ENCODE assay signal across 15 cellular contexts in the genomic region with DNA sequence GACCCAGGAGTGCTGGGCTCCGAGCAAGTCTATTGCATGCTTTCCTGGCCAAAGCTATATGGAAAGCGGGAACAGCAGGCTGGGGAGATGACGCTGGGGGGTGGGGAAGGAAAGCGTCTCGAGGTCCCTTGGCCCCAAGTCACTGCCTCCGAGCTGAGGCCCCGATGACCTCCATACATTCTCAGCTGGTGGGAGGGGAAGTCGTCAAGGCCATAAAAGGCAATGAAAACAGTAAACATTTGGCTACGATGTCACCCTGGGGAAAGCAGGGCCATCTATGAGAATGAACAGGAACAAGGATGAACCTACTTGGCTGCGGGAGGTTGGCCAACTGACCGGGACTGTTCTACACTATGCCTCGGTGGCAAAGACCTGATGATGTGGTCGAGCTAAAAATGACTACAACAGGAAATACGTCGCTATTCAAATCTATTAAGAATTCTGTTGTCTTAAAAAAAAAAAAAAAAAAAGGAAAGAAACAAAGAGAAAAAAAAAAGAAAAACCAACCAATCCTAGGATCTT.
"Had no signal": no experiment of that assay in that cellular context is flagged by ENCODE, and none has a peak within 500 bp of the region (broad histone marks: within the 10 kb centered on the region; RNA-seq: fewer than 3 reads in every experiment).

No MANE protein-coding gene starts in this region.

- H3K27ac ChIP-seq: adrenal gland, lower lobe of right lung, pancreas, sigmoid colon, WERI-Rb-1 had no signal

- ATAC-seq: activated naive CD4-positive, alpha-beta T cell treated with anti-CD3 and anti-CD28 coated beads, Interleukin-2, amount 50 U/mL, for 72 hours; left cardiac atrium; pancreas; stimulated activated naive B cell treated with anti-CD40 and anti-IgM and Interleukin-4, amounts not matched to agents 10 μg/mL and 1 μg/mL and 100 μg/mL, for 72 hours had no signal

- H3K27me3 ChIP-seq: adrenal gland, pancreas, sigmoid colon, thyroid gland had no signal

- H3K27me3 Mint-ChIP-seq: stimulated activated naive B cell treated with anti-CD40 and anti-IgM and Interleukin-4, amounts not matched to agents 10 μg/mL and 1 μg/mL and 100 μg/mL, for 72 hours had no signal

- H3K4me3 Mint-ChIP-seq: activated T-helper 1 cell treated with anti-CD3 and anti-CD28 coated beads, Interleukin-12 subunit alpha, Interleukin-12 subunit beta, Interleukin-2, Interleukin-4 antibody, amounts not matched to agents 30 ng/mL and 10 ng/mL and 1 ng/mL, durations not matched to agents 14 hours and 24 hours and 36 hours; stimulated activated naive B cell treated with anti-CD40 and anti-IgM and Interleukin-4, amounts not matched to agents 10 μg/mL and 1 μg/mL and 100 μg/mL, for 72 hours had no signal

- H3K4me3 ChIP-seq: adrenal gland, lower lobe of right lung, pancreas, sigmoid colon, thyroid gland had no signal

- H3K27ac Mint-ChIP-seq: stimulated activated naive B cell treated with anti-CD40 and anti-IgM and Interleukin-4, amounts not matched to agents 10 μg/mL and 1 μg/mL and 100 μg/mL, for 72 hours had no signal

- H3K9me3 ChIP-seq: adrenal gland, lower lobe of right lung, pancreas, sigmoid colon, thyroid gland had no signal

- H3K9me3 Mint-ChIP-seq: activated naive CD4-positive, alpha-beta T cell treated with anti-CD3 and anti-CD28 coated beads, Interleukin-2, amount 50 U/mL, for 72 hours; activated T-helper 1 cell treated with anti-CD3 and anti-CD28 coated beads, Interleukin-12 subunit alpha, Interleukin-12 subunit beta, Interleukin-2, Interleukin-4 antibody, amounts not matched to agents 30 ng/mL and 10 ng/mL and 1 ng/mL, durations not matched to agents 14 hours and 24 hours and 36 hours; stimulated activated naive B cell treated with anti-CD40 and anti-IgM and Interleukin-4, amounts not matched to agents 10 μg/mL and 1 μg/mL and 100 μg/mL, for 72 hours had no signal

- H3K36me3 ChIP-seq: lower lobe of right lung, pancreas, sigmoid colon, thyroid gland had no signal

- DNase-seq: activated CD4-positive, alpha-beta T cell treated with anti-CD3 and anti-CD28 coated beads, Interleukin-2, amount 50 U/mL, for 48 hours; activated gamma-delta T cell treated with Interleukin-2 at 50 U/mL for 16 hours; left cardiac atrium; lower lobe of right lung; midbrain; pancreas; sigmoid colon; stimulated activated CD4-positive, alpha-beta T cell treated with anti-CD3 and anti-CD28 coated beads, Interleukin-4, amount 100 ng/mL, for 24 hours; stimulated activated naive B cell treated with anti-CD40 and anti-IgM and Interleukin-4, amounts not matched to agents 10 μg/mL and 1 μg/mL and 100 μg/mL, for 72 hours; SW 1271; thyroid gland; WERI-Rb-1 had no signal
